8 cellular contexts compared by ENCODE assay signal in the genomic region with DNA sequence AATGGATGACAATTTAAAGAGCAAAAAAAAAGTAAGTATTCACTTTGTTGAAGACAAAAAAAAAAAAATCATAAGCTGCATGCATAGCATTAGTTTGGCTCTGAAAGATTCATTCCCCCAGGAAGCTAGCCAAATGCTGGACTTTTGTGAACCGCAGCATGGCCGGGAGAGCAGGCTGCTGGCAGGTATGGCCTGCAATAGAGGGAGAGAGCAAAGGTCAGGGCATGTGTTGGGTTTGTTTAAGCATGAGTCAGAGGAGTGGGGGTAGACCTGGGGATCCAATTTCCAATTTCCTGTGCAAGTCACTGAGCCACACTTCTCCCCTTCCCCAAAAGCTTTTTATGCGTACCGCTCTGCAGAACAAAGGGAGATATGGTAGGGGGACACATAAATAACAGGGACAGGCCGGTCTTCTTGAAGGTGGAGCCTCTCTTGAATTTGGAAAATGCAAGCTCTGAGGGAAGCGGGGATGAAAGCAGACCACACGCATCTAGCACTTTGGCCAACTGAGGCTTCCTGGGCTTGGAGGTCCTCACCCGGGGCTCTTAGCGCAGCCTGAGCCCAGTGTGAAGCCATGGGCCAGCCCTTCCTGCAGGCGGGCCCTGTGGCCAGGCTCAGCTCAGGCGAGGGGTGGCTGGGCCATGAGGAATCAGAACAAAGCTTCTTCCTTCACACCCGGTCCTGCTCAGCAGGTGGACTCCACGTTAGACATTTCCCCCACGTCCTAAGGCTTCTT.
A peak's percentile ranks its signal among the peaks of the same experiment; 100 is the strongest.
DNase-seq lines count a peak whose midpoint lies in the region; ATAC-seq, FAIRE-seq and TF ChIP-seq lines count a peak whose summit lies in the region.

No MANE protein-coding gene starts in this region.

- peak; percentile 72 to 78 (median 74) for ATAC-seq in pancreas

- WGBS in pancreas, 2 donors = 54 to 60% methylated on average over 14 of the region's 14 CpGs

- no peaks in the 10 kb centered on the region for H3K9me2 ChIP-seq in PC-9 (ENCODE audit: insufficient read depth)

- CTCF ChIA-PET in PC-9 (lab: Charles Lee) = interaction anchor here (0.6 to 1.2 kb wide), 4 partner anchors 44 to 462 kb away, joined by 3 to 7 read pairs (median 4); no protein-coding TSS in a partner anchor

- peaks cover 79% of the 10 kb centered on the region for H3K4me1 Mint-ChIP-seq in activated CD4-positive, alpha-beta T cell treated with anti-CD3 and anti-CD28 coated beads, Interleukin-2, amount 10 ng/mL, durations not matched to agents 24 days and 14 days
- peaks cover 64% of the 10 kb centered on the region for H3K4me1 Mint-ChIP-seq in endothelial cell (ENCODE audit: unreplicated experiment)

- intact Hi-C loops in activated CD4-positive, alpha-beta T cell treated with anti-CD3 and anti-CD28 coated beads, Interleukin-2, amount 10 ng/mL, durations not matched to agents 24 days and 14 days (cut with micrococcal nuclease) = no loop called here
- intact Hi-C loops in PC-9 (cut with micrococcal nuclease; ENCODE audit: unreplicated experiment) = loop anchor here (1.0 to 2.0 kb wide), 4 partner anchors 17 to 458 kb away; no protein-coding TSS in a partner anchor
- intact Hi-C loops in pancreas (cut with DNase I) = no loop called here

- peak overlapping the region; percentile 62; the same call in 1 of the 2 replicates for H2AFZ ChIP-seq in PC-9

- POLR2A ChIA-PET in PC-9 (lab: Charles Lee; ENCODE audit: unreplicated experiment) = interaction anchor here (0.6 to 1.6 kb wide), 13 partner anchors 17 to 1500 kb away, joined by 3 to 24 read pairs (median 10); no protein-coding TSS in a partner anchor

- no peak for TF ChIP-seq CTCF in PC-9 (conservative IDR thresholded peaks at IDR 0.05)
- TF ChIP-seq CTCF in endothelial cell (IDR thresholded peaks at IDR 0.05; ENCODE audit: unreplicated experiment) = no peak
- no peak for TF ChIP-seq CTCF in pancreas (IDR thresholded peaks at IDR 0.05)

- H3K9me3 ChIP-seq in PC-9 (ENCODE audit: insufficient read depth, low read depth) = no peaks in the 10 kb centered on the region
- no peaks in the 10 kb centered on the region for H3K9me3 ChIP-seq in pancreas

- H3K27ac ChIP-seq in PC-9 = peak overlapping the region; percentile 99
- H3K27ac ChIP-seq in pancreas = peak overlapping the region; percentile 66 to 87 (median 78)

- peak overlapping the region; percentile 32 for H3K4me3 Mint-ChIP-seq in activated CD4-positive, alpha-beta T cell treated with anti-CD3 and anti-CD28 coated beads, Interleukin-2, amount 10 ng/mL, durations not matched to agents 24 days and 14 days
- H3K4me3 Mint-ChIP-seq in endothelial cell (ENCODE audit: unreplicated experiment) = peak overlapping the region; percentile 59

- no peak for FAIRE-seq in pancreas (lab: Jason Lieb, UNC)

- no peaks in the 10 kb centered on the region for H4K20me1 ChIP-seq in PC-9 (ENCODE audit: insufficient read depth)

- H3K27me3 ChIP-seq in PC-9 (ENCODE audit: insufficient read depth, low read depth) (no peaks in the 10 kb centered on the region), pancreas (no peaks in the 10 kb centered on the region)

- H3K27me3 Mint-ChIP-seq in activated CD4-positive, alpha-beta T cell treated with anti-CD3 and anti-CD28 coated beads, Interleukin-2, amount 10 ng/mL, durations not matched to agents 24 days and 14 days = no peaks in the 10 kb centered on the region
- H3K27me3 Mint-ChIP-seq in endothelial cell (ENCODE audit: unreplicated experiment) = no peaks in the 10 kb centered on the region

- H3K79me2 ChIP-seq in PC-9 (ENCODE audit: low read depth) = peaks cover 20% of the 10 kb centered on the region

- no peaks in the 10 kb centered on the region for H3K36me3 ChIP-seq in PC-9 (ENCODE audit: low read depth)
- H3K36me3 ChIP-seq in pancreas = no peaks in the 10 kb centered on the region

- peak overlapping the region; percentile 37; the same call in 1 of the 2 replicates for H3K4me3 ChIP-seq in PC-9
- no peak overlapping the region for H3K4me3 ChIP-seq in pancreas

- peaks cover 2% of the 10 kb centered on the region for H3K36me3 Mint-ChIP-seq in activated CD4-positive, alpha-beta T cell treated with anti-CD3 and anti-CD28 coated beads, Interleukin-2, amount 10 ng/mL, durations not matched to agents 24 days and 14 days (ENCODE audit: low read depth)
- H3K36me3 Mint-ChIP-seq in endothelial cell (ENCODE audit: low read depth, unreplicated experiment) = peaks cover 2% of the 10 kb centered on the region

- BruUV-seq in PC-9 (replicated peaks; lab: Mats Ljungman, UMichigan) = TSS peak; percentile 32

- DNase-seq in activated CD4-positive, alpha-beta T cell treated with anti-CD3 and anti-CD28 coated beads, Interleukin-2, amount 10 ng/mL, durations not matched to agents 24 days and 14 days = no peak
- no peak for DNase-seq in activated CD4-positive, alpha-beta T cell treated with anti-CD3 and anti-CD28 coated beads for 4 hours
- DNase-seq in PC-9 (peak; percentile 91 to 96), endothelial cell (ENCODE audit: low spot score) (no peak), pancreas (peak in 4 of 6 donors; percentile 79 to 91 (median 86)), globus pallidus (ENCODE audit: low spot score) (no peak)
- DNase-seq in activated naive CD4-positive, alpha-beta T cell (lab: John Stamatoyannopoulos, UW) = no peak
- DNase-seq in stimulated activated CD4-positive, alpha-beta T cell treated with anti-CD3 and anti-CD28 coated beads, Interleukin-12 subunit alpha, Interleukin-12 subunit beta, amount 100 ng/mL, for 4 hours = no peak

- H3K4me1 ChIP-seq in PC-9 (replicated peaks; ENCODE audit: insufficient read depth) (peaks cover 82% of the 10 kb centered on the region), pancreas (peaks cover 64 to 78% (median 75%) of the 10 kb centered on the region in 3 donors)

- H3F3A ChIP-seq in PC-9 (ENCODE audit: insufficient read depth, low read depth) = peaks cover 75% of the 10 kb centered on the region

- peak overlapping the region; percentile 93 for H3K4me2 ChIP-seq in PC-9

- peak overlapping the region; percentile 80 for H3K27ac Mint-ChIP-seq in activated CD4-positive, alpha-beta T cell treated with anti-CD3 and anti-CD28 coated beads, Interleukin-2, amount 10 ng/mL, durations not matched to agents 24 days and 14 days
- H3K27ac Mint-ChIP-seq in endothelial cell (ENCODE audit: unreplicated experiment) = peak overlapping the region; percentile 88

- no peaks in the 10 kb centered on the region for H3K9me3 Mint-ChIP-seq in activated CD4-positive, alpha-beta T cell treated with anti-CD3 and anti-CD28 coated beads, Interleukin-2, amount 10 ng/mL, durations not matched to agents 24 days and 14 days
- no peaks in the 10 kb centered on the region for H3K9me3 Mint-ChIP-seq in endothelial cell (ENCODE audit: unreplicated experiment)

Comparison
In these comparisons a context has a peak if more than half of its experiments do, and no peak if none do; other contexts are left out.
1. DNase-seq: peak in PC-9 (2 of 2) and pancreas (4 of 6); none in activated CD4-positive, alpha-beta T cell treated with anti-CD3 and anti-CD28 coated beads, Interleukin-2, amount 10 ng/mL, durations not matched to agents 24 days and 14 days (single experiment), activated CD4-positive, alpha-beta T cell treated with anti-CD3 and anti-CD28 coated beads for 4 hours (0 of 2), endothelial cell (single experiment), globus pallidus (single experiment), activated naive CD4-positive, alpha-beta T cell (0 of 4) and stimulated activated CD4-positive, alpha-beta T cell treated with anti-CD3 and anti-CD28 coated beads, Interleukin-12 subunit alpha, Interleukin-12 subunit beta, amount 100 ng/mL, for 4 hours (single experiment).